ENCODE assay signal across 21 cellular contexts in the genomic region with DNA sequence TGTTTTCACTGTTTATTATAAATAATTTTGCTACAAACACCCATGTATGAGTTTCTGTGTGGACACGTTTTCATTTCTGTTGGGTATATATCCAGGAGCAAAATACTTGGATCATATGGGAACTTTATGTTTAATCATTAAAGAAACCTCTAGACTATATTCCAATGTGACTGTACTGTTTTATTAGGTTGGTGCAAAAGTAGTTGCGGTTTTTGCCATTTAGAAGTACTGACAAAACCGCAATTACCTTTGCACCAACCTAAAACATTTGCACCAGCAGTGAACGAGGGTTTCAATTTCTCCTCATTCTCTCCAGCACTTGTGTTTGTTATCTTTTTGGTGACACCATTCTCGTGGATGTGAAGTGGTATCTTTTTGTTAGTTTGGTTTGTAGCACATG.
DNase-seq lines count a peak whose midpoint lies in the region; ATAC-seq, FAIRE-seq and TF ChIP-seq lines count a peak whose summit lies in the region.
"Had no signal": no experiment of that assay in that cellular context is flagged by ENCODE, and none has a peak within 500 bp of the region (broad histone marks: within the 10 kb centered on the region; RNA-seq: fewer than 3 reads in every experiment).

No MANE protein-coding gene starts in this region.

- FAIRE-seq in HepG2 (lab: Jason Lieb, UNC) (no peak), K562 (lab: Jason Lieb, UNC) (no peak)
- FAIRE-seq: A204.1, D721Med, G401.6, GM12892, GM18507 had no signal

- H3K9ac ChIP-seq in HepG2 (ENCODE audit: insufficient read depth, low read depth, low read length) = no peak overlapping the region
- no peak overlapping the region for H3K9ac ChIP-seq in K562 (ENCODE audit: insufficient read depth in 1 of 2, low read depth in 2 of 2, low read length in 2 of 2)
- H3K9ac ChIP-seq: BLaER1 treated with 17β-estradiol and CSF1 and Interleukin-3, amounts not matched to agents 10 nM and 100 nM had no signal

- H3K9me1 ChIP-seq in K562 (ENCODE audit: control insufficient read depth, insufficient read depth, low read length) = no peaks in the 10 kb centered on the region

- CTCF ChIA-PET in HepG2 (lab: Yijun Ruan, JAX; ENCODE audit: low intra/inter-chr PET ratio, low total read pairs) = no interaction called here
- CTCF ChIA-PET in HEK293T (lab: Yijun Ruan, JAX) = no interaction called here
- CTCF ChIA-PET in K562 (lab: Yijun Ruan, JAX; ENCODE audit: low intra/inter-chr PET ratio) = no interaction called here

- no peak overlapping the region for H3K4me3 ChIP-seq in HepG2 (replicated peaks in 1 of 3; ENCODE audit: insufficient read depth in 1 of 3, low read depth in 2 of 3, low read length in 3 of 3)
- no peak overlapping the region for H3K4me3 ChIP-seq in right lobe of liver
- H3K4me3 ChIP-seq in K562 = no peak overlapping the region
- no peak overlapping the region for H3K4me3 ChIP-seq in ascending aorta
- H3K4me3 ChIP-seq: BLaER1 treated with 17β-estradiol and CSF1 and Interleukin-3, amounts not matched to agents 10 nM and 100 nM had no signal

- no peak for TF ChIP-seq CTCF in HepG2 (CRISPR knock-in tag; IDR thresholded peaks at IDR 0.05)
- no peak for TF ChIP-seq CTCF in right lobe of liver (IDR thresholded peaks at IDR 0.05)
- no peak for TF ChIP-seq CTCF in K562 (IDR thresholded peaks at IDR 0.05 in 2 of 3, conservative IDR thresholded peaks at IDR 0.05 in 1 of 3; ENCODE audit: insufficient read depth in 2 of 3, low read depth in 1 of 3, low read length in 3 of 3)
- no peak for TF ChIP-seq CTCF in ascending aorta (IDR thresholded peaks at IDR 0.05)

- ATAC-seq in HepG2 = no peak
- no peak for ATAC-seq in right lobe of liver
- no peak for ATAC-seq in K562
- ATAC-seq: CD8-positive, alpha-beta T cell had no signal

- TF ChIP-seq EP300 in HepG2 (IDR thresholded peaks at IDR 0.05; ENCODE audit: low read depth in 2 of 2, low read length in 2 of 2) = no peak
- TF ChIP-seq EP300 in HepG2 (CRISPR knock-in tag; IDR thresholded peaks at IDR 0.05; ENCODE audit: borderline replicate concordance) = no peak
- no peak for TF ChIP-seq EP300 in K562 (IDR thresholded peaks at IDR 0.05; ENCODE audit: low read length)

- H3K27me3 ChIP-seq in HepG2 (ENCODE audit: control insufficient read depth in 1 of 2, insufficient read depth in 2 of 2, low read length in 2 of 2) (no peaks in the 10 kb centered on the region), right lobe of liver (no peaks in the 10 kb centered on the region), K562 (ENCODE audit: control insufficient read depth in 2 of 2, insufficient read depth in 2 of 2, low read length in 2 of 2) (no peaks in the 10 kb centered on the region), ascending aorta (no peaks in the 10 kb centered on the region)
- H3K27me3 ChIP-seq: BLaER1 treated with 17β-estradiol and CSF1 and Interleukin-3, amounts not matched to agents 10 nM and 100 nM had no signal

- POLR2A ChIA-PET in HepG2 (lab: Yijun Ruan, JAX) (no interaction called here), HEK293T (lab: Yijun Ruan, JAX) (no interaction called here), K562 (lab: Yijun Ruan, JAX) (no interaction called here)

- DNase-seq in HepG2 (ENCODE audit: low spot score) (no peak), right lobe of liver (no peak), HEK293T (ENCODE audit: extremely low spot score) (no peak), K562 (ENCODE audit: extremely low read depth in 1 of 4, low spot score in 3 of 4) (no peak), ascending aorta (ENCODE audit: low spot score in 2 of 2) (no peak)
- no peak for DNase-seq in activated naive CD4-positive, alpha-beta T cell (lab: John Stamatoyannopoulos, UW)
- DNase-seq: 8988T; AML-193; Caco-2; Calu3; CD4-positive, alpha-beta T cell; CD8-positive, alpha-beta T cell; DMS79 treated with DMSO at 0.1 percent for 48 hours; GF-D8 had no signal

- in situ Hi-C loops in HepG2 (cut with HindIII; ENCODE audit: extremely low pct_ligation_motif_present, low pct_unique_long_range_greater_than_20kb) (no loop called here), K562 (cut with MboI) (no loop called here)

- TF ChIP-seq RAD21 in HepG2 (CRISPR knock-in tag; IDR thresholded peaks at IDR 0.05) = no peak
- TF ChIP-seq RAD21 in K562 (CRISPR knock-in tag; conservative IDR thresholded peaks at IDR 0.05 in 1 of 2, IDR thresholded peaks at IDR 0.05 in 1 of 2) = no peak

- no peak overlapping the region for H3K27ac ChIP-seq in HepG2 (ENCODE audit: extremely low read length, insufficient read depth, low read length)
- H3K27ac ChIP-seq in right lobe of liver = no peak overlapping the region
- H3K27ac ChIP-seq in K562 (ENCODE audit: extremely low read depth, low read depth, low read length) = no peak overlapping the region
- no peak overlapping the region for H3K27ac ChIP-seq in ascending aorta
- H3K27ac ChIP-seq: BLaER1 treated with 17β-estradiol and CSF1 and Interleukin-3, amounts not matched to agents 10 nM and 100 nM; C4-2B had no signal

- intact Hi-C loops in HepG2 (cut with micrococcal nuclease; ENCODE audit: unreplicated experiment) (no loop called here), right lobe of liver (cut with DNase I) (no loop called here), K562 (cut with micrococcal nuclease) (no loop called here), ascending aorta (cut with DNase I) (no loop called here)

- no peak for TF ChIP-seq POLR2A in HepG2 (IDR thresholded peaks at IDR 0.05; ENCODE audit: insufficient read depth in 1 of 2, low read depth in 2 of 2, low read length in 2 of 2)
- no peak for TF ChIP-seq POLR2A in right lobe of liver (IDR thresholded peaks at IDR 0.05)
- no peak for TF ChIP-seq POLR2A in K562 (conservative IDR thresholded peaks at IDR 0.05)

- H3K9me3 ChIP-seq in HepG2 (ENCODE audit: low read length) (no peaks in the 10 kb centered on the region), right lobe of liver (no peaks in the 10 kb centered on the region), K562 (replicated peaks; ENCODE audit: control insufficient read depth, insufficient read depth, low read depth, low read length) (no peaks in the 10 kb centered on the region), ascending aorta (no peaks in the 10 kb centered on the region)
- H3K9me3 ChIP-seq: Caco-2 had no signal

- H4K20me1 ChIP-seq in HepG2 (ENCODE audit: insufficient read depth, low read length) = no peaks in the 10 kb centered on the region
- H4K20me1 ChIP-seq in K562 (replicated peaks; ENCODE audit: control insufficient read depth, insufficient read depth, low read length) = no peaks in the 10 kb centered on the region
- H4K20me1 ChIP-seq: BLaER1 treated with 17β-estradiol and CSF1 and Interleukin-3, amounts not matched to agents 10 nM and 100 nM had no signal

- H3K36me3 ChIP-seq in HepG2 (replicated peaks in 1 of 2; ENCODE audit: control insufficient read depth in 1 of 2, insufficient read depth in 2 of 2, low read length in 2 of 2) = no peaks in the 10 kb centered on the region
- H3K36me3 ChIP-seq in right lobe of liver = no peaks in the 10 kb centered on the region
- no peaks in the 10 kb centered on the region for H3K36me3 ChIP-seq in K562 (ENCODE audit: control insufficient read depth, insufficient read depth, low read length)
- no peaks in the 10 kb centered on the region for H3K36me3 ChIP-seq in ascending aorta
- H3K36me3 ChIP-seq: BLaER1 treated with 17β-estradiol and CSF1 and Interleukin-3, amounts not matched to agents 10 nM and 100 nM had no signal

- no peak overlapping the region for H3K4me2 ChIP-seq in HepG2 (ENCODE audit: low read depth, low read length)
- H3K4me2 ChIP-seq in K562 (ENCODE audit: insufficient read depth, low read length) = no peak overlapping the region
- H3K4me2 ChIP-seq: BLaER1 treated with 17β-estradiol and CSF1 and Interleukin-3, amounts not matched to agents 10 nM and 100 nM had no signal

- H3K79me2 ChIP-seq in HepG2 (ENCODE audit: insufficient read depth, low read length) = no peaks in the 10 kb centered on the region
- H3K79me2 ChIP-seq in K562 (ENCODE audit: control insufficient read depth, insufficient read depth, low read length) = no peaks in the 10 kb centered on the region

- no TSS peak for BruUV-seq in HepG2 (replicated peaks; lab: Mats Ljungman, UMichigan)
- BruUV-seq in K562 (replicated peaks; lab: Mats Ljungman, UMichigan) = no TSS peak

- H2AFZ ChIP-seq in HepG2 (ENCODE audit: low read length) = no peak overlapping the region
- no peak overlapping the region for H2AFZ ChIP-seq in K562 (ENCODE audit: low read depth, low read length)

- 2% methylated on average over 5 of the region's 5 CpGs for whole genome bisulfite sequencing in HepG2 (ENCODE audit: low lambda C conversion rate)
- WGBS in right lobe of liver (ENCODE audit: insufficient coverage, low coverage, low lambda C conversion rate, missing lambda C conversion rate) = 36% methylated on average over 5 of the region's 5 CpGs
- 2% methylated on average over 5 of the region's 5 CpGs for WGBS in K562 (ENCODE audit: insufficient coverage, low coverage, missing lambda C conversion rate)

- H3K4me1 ChIP-seq in HepG2 (ENCODE audit: insufficient read depth, low read length) (no peaks in the 10 kb centered on the region), right lobe of liver (no peaks in the 10 kb centered on the region), K562 (replicated peaks in 1 of 2; ENCODE audit: control insufficient read depth in 2 of 2, insufficient read depth in 2 of 2, low read length in 2 of 2) (no peaks in the 10 kb centered on the region), ascending aorta (no peaks in the 10 kb centered on the region)
- H3K4me1 ChIP-seq: BLaER1 treated with 17β-estradiol and CSF1 and Interleukin-3, amounts not matched to agents 10 nM and 100 nM; Caco-2 had no signal

TF ChIP-seq in HEK293T, 16 proteins besides CTCF, POLR2A, EP300 and RAD21:
- TF ChIP-seq L3MBTL2 (conservative IDR thresholded peaks at IDR 0.05) = no peak
- TF ChIP-seq ELF4 (IDR thresholded peaks at IDR 0.05) = peak; percentile 54; the same call in 1 of the 2 replicates
- TF ChIP-seq ZNF384 (IDR thresholded peaks at IDR 0.05) = no peak
- TF ChIP-seq FOXK2 (IDR thresholded peaks at IDR 0.05) = no peak
TF ChIP-seq in HEK293T: peak in this region for 1.
